Comparison of ENCODE assay signal across 20 cellular contexts in genomic region chr1:60764489-60764888, GRCh38.
"Had no signal": no experiment of that assay in that cellular context is flagged by ENCODE, and none has a peak within 500 bp of the region (broad histone marks: within the 10 kb centered on the region; RNA-seq: fewer than 3 reads in every experiment).

No MANE protein-coding gene starts in this region.

- ATAC-seq: natural killer cell; sciatic nerve; stimulated activated effector memory CD8-positive, alpha-beta T cell treated with anti-CD3 and anti-CD28 coated beads, Interleukin-12 subunit alpha, Interleukin-12 subunit beta, amount 100 ng/mL, for 72 hours had no signal

- H3K4me1 Mint-ChIP-seq: naive B cell; natural killer cell; stimulated activated effector memory CD8-positive, alpha-beta T cell treated with anti-CD3 and anti-CD28 coated beads, Interleukin-12 subunit alpha, Interleukin-12 subunit beta, amount 100 ng/mL, for 72 hours had no signal

- H3K36me3 Mint-ChIP-seq: naive B cell; natural killer cell; stimulated activated effector memory CD8-positive, alpha-beta T cell treated with anti-CD3 and anti-CD28 coated beads, Interleukin-12 subunit alpha, Interleukin-12 subunit beta, amount 100 ng/mL, for 72 hours; type B pancreatic cell had no signal

- H3K27ac Mint-ChIP-seq: naive B cell; natural killer cell; progenitor cell of endocrine pancreas; stimulated activated effector memory CD8-positive, alpha-beta T cell treated with anti-CD3 and anti-CD28 coated beads, Interleukin-12 subunit alpha, Interleukin-12 subunit beta, amount 100 ng/mL, for 72 hours; stimulated activated naive CD8-positive, alpha-beta T cell treated with anti-CD3 and anti-CD28 coated beads, Interleukin-15, Interleukin-2, amounts not matched to agents 100 ng/mL and 50 ng/mL, for 24 hours; type B pancreatic cell had no signal

- H3K27ac ChIP-seq: hepatocyte, lower lobe of right lung, ovary, skin epidermis, suprapubic skin, thoracic aorta, tibial artery, uterus had no signal

- H3K4me3 Mint-ChIP-seq: naive B cell; natural killer cell; stimulated activated effector memory CD8-positive, alpha-beta T cell treated with anti-CD3 and anti-CD28 coated beads, Interleukin-12 subunit alpha, Interleukin-12 subunit beta, amount 100 ng/mL, for 72 hours; stimulated activated naive CD8-positive, alpha-beta T cell treated with anti-CD3 and anti-CD28 coated beads, Interleukin-15, Interleukin-2, amounts not matched to agents 100 ng/mL and 50 ng/mL, for 24 hours; type B pancreatic cell had no signal

- H3K4me1 ChIP-seq: lower lobe of right lung, uterus had no signal

- DNase-seq: heart left ventricle; lower lobe of right lung; mesenchymal stem cell; naive B cell; natural killer cell; ovary; right cardiac atrium; stimulated activated CD4-positive, alpha-beta T cell treated with anti-CD3 and anti-CD28 coated beads, Interleukin-4, amount 100 ng/mL, for 24 hours; stimulated activated naive CD4-positive, alpha-beta T cell; tibial artery; uterus had no signal

- H3K36me3 ChIP-seq: heart left ventricle, lower lobe of right lung, ovary, suprapubic skin, thoracic aorta, tibial artery, uterus had no signal

- H3K27me3 ChIP-seq: hepatocyte, ovary, suprapubic skin, tibial artery, uterus had no signal

- H3K9me3 ChIP-seq: heart left ventricle, lower lobe of right lung, ovary, suprapubic skin, thoracic aorta, tibial artery, uterus had no signal

- H3K4me3 ChIP-seq: heart left ventricle, hepatocyte, lower lobe of right lung, ovary, skin epidermis, suprapubic skin, thoracic aorta, tibial artery, uterus had no signal

- H3K9me3 Mint-ChIP-seq: stimulated activated naive CD8-positive, alpha-beta T cell treated with anti-CD3 and anti-CD28 coated beads, Interleukin-15, Interleukin-2, amounts not matched to agents 100 ng/mL and 50 ng/mL, for 24 hours; type B pancreatic cell had no signal
